22 cellular contexts compared by ENCODE assay signal in genomic region chr1:9870572-9870971, GRCh38.
"Had no signal": no experiment of that assay in that cellular context is flagged by ENCODE, and none has a peak within 500 bp of the region (broad histone marks: within the 10 kb centered on the region; RNA-seq: fewer than 3 reads in every experiment).

No MANE protein-coding gene starts in this region.

- ATAC-seq: activated naive CD8-positive, alpha-beta T cell treated with anti-CD3 and anti-CD28 coated beads, Interleukin-2, amount 50 U/mL, for 24 hours; gastroesophageal sphincter; left cardiac atrium; left ventricle myocardium superior; sciatic nerve; stimulated activated effector memory CD8-positive, alpha-beta T cell treated with anti-CD3 and anti-CD28 coated beads, Interleukin-12 subunit alpha, Interleukin-12 subunit beta, amount 100 ng/mL, for 72 hours had no signal

- H3K4me2 ChIP-seq: hepatocyte had no signal

- H2AFZ ChIP-seq: hepatocyte had no signal

- H3K9me3 ChIP-seq: gastroesophageal sphincter, neutrophil, thyroid gland, upper lobe of left lung had no signal

- H3K27me3 ChIP-seq: gastroesophageal sphincter, hepatocyte, neutrophil, thyroid gland, upper lobe of left lung had no signal

- H3K79me2 ChIP-seq: hepatocyte had no signal

- H3K4me3 ChIP-seq: gastroesophageal sphincter, hepatocyte, thyroid gland, upper lobe of left lung had no signal

- FAIRE-seq: small intestine had no signal

- H3K27ac ChIP-seq: gastroesophageal sphincter, hepatocyte, neutrophil, thyroid gland, upper lobe of left lung had no signal

- DNase-seq: activated CD4-positive, alpha-beta memory T cell treated with anti-CD3 and anti-CD28 coated beads, Interleukin-2, amount 10 ng/mL, durations not matched to agents 7 days and 5 days; activated CD4-positive, alpha-beta T cell treated with anti-CD3 and anti-CD28 coated beads for 1 hour; activated CD4-positive, alpha-beta T cell treated with anti-CD3 and anti-CD28 coated beads, Interleukin-2, amount 10 ng/mL, durations not matched to agents 7 days and 5 days; activated CD8-positive, alpha-beta memory T cell treated with anti-CD3 and anti-CD28 coated beads, Interleukin-2, amount 50 U/mL, for 48 hours; activated naive CD8-positive, alpha-beta T cell treated with anti-CD3 and anti-CD28 coated beads, Interleukin-2, amount 50 U/mL, for 24 hours; activated T-cell treated with anti-CD3 and anti-CD28 coated beads, Interleukin-2, amount 50 U/mL, for 24 hours; amygdala; islet precursor cell; left cardiac atrium; left ventricle myocardium superior; naive B cell; nephron progenitor cell; stimulated activated CD4-positive, alpha-beta T cell treated with anti-CD3 and anti-CD28 coated beads, Interleukin-4, amount 100 ng/mL, for 24 hours; T1000; thyroid gland had no signal
